In genomic region chr2:2688231-2688630, GRCh38 we compare ENCODE assay signal across 27 cellular contexts.
DNase-seq lines count a peak whose midpoint lies in the region; ATAC-seq, FAIRE-seq and TF ChIP-seq lines count a peak whose summit lies in the region.
"Had no signal": no experiment of that assay in that cellular context is flagged by ENCODE, and none has a peak within 500 bp of the region (broad histone marks: within the 10 kb centered on the region; RNA-seq: fewer than 3 reads in every experiment).

No MANE protein-coding gene starts in this region.

- H3K27ac ChIP-seq in OCI-LY7 (ENCODE audit: low read depth, low read length, poor library complexity, severe bottlenecking): no peak overlapping the region
- H3K27ac ChIP-seq: A549, KMS-11 had no signal

- FAIRE-seq in urothelium cell line (lab: Jason Lieb, UNC): no peak
- FAIRE-seq: GM12892, H1 had no signal

- H3K36me3 Mint-ChIP-seq in activated CD4-positive, alpha-beta T cell treated with anti-CD3 and anti-CD28 coated beads for 36 hours (ENCODE audit: low read depth): no peaks in the 10 kb centered on the region
- H3K36me3 Mint-ChIP-seq: CD8-positive, alpha-beta memory T cell had no signal

- H3K4me3 Mint-ChIP-seq in activated CD4-positive, alpha-beta T cell treated with anti-CD3 and anti-CD28 coated beads for 36 hours: no peak overlapping the region
- no peak overlapping the region for H3K4me3 Mint-ChIP-seq in stimulated activated naive CD8-positive, alpha-beta T cell treated with anti-CD3 and anti-CD28 coated beads, Interleukin-15, amount 100 ng/mL, for 72 hours
- H3K4me3 Mint-ChIP-seq: CD8-positive, alpha-beta memory T cell had no signal

- no peak overlapping the region for H3K4me2 ChIP-seq in OCI-LY7 (ENCODE audit: low read length)
- H3K4me2 ChIP-seq: A549, KMS-11, SK-N-SH had no signal

- H3K4me1 ChIP-seq in OCI-LY7 (ENCODE audit: insufficient read depth, low read length, poor library complexity, severe bottlenecking): peaks cover 14% of the 10 kb centered on the region
- H3K4me1 ChIP-seq: A549 had no signal

- H4K20me1 ChIP-seq in OCI-LY7 (ENCODE audit: insufficient read depth, low read length): no peaks in the 10 kb centered on the region

- H3K79me2 ChIP-seq in OCI-LY7 (ENCODE audit: insufficient read depth, low read depth, low read length): no peaks in the 10 kb centered on the region

- no TSS peak for BruUV-seq in OCI-LY7 (replicated peaks; lab: Mats Ljungman, UMichigan)

- no peaks in the 10 kb centered on the region for H3K9me3 Mint-ChIP-seq in activated CD4-positive, alpha-beta T cell treated with anti-CD3 and anti-CD28 coated beads for 36 hours (ENCODE audit: low read depth)
- peaks cover 0 to 20% of the 10 kb centered on the region in 2 donors for H3K9me3 Mint-ChIP-seq in stimulated activated naive CD8-positive, alpha-beta T cell treated with anti-CD3 and anti-CD28 coated beads, Interleukin-15, amount 100 ng/mL, for 72 hours

- peak; percentile 52 for ATAC-seq in activated CD4-positive, alpha-beta T cell treated with anti-CD3 and anti-CD28 coated beads for 36 hours
- peak; percentile 48 for ATAC-seq in stimulated activated naive CD8-positive, alpha-beta T cell treated with anti-CD3 and anti-CD28 coated beads, Interleukin-15, amount 100 ng/mL, for 72 hours
- ATAC-seq in stimulated activated naive CD8-positive, alpha-beta T cell treated with anti-CD3 and anti-CD28 coated beads, Interleukin-15, Interleukin-2, amounts not matched to agents 100 U/mL and 50 U/mL, for 24 hours: no peak
- ATAC-seq in HG03139 (IDR thresholded peaks at IDR 0.05; ENCODE audit: unreplicated experiment): no peak
- ATAC-seq: A549, PC-3 had no signal

- no peak for TF ChIP-seq CTCF in OCI-LY7 (conservative IDR thresholded peaks at IDR 0.05; ENCODE audit: low read length)

- no peak overlapping the region for H3K4me3 ChIP-seq in OCI-LY7 (ENCODE audit: low read depth, low read length, poor library complexity, severe bottlenecking)
- H3K4me3 ChIP-seq: A549 had no signal

- H3K36me3 ChIP-seq in OCI-LY7 (ENCODE audit: insufficient read depth, low read length): no peaks in the 10 kb centered on the region

- POLR2A ChIA-PET in activated CD4-positive, alpha-beta T cell treated with anti-CD3 and anti-CD28 coated beads for 36 hours (lab: Charles Lee): no interaction called here
- POLR2A ChIA-PET in OCI-LY7 (lab: Charles Lee): interaction anchor here (1.2 kb wide), 1 partner anchor 10 kb away, joined by 3 read pairs; no protein-coding TSS in a partner anchor

- H3K4me1 Mint-ChIP-seq in activated CD4-positive, alpha-beta T cell treated with anti-CD3 and anti-CD28 coated beads for 36 hours: peaks cover 57% of the 10 kb centered on the region
- peaks cover 74% of the 10 kb centered on the region for H3K4me1 Mint-ChIP-seq in stimulated activated naive CD8-positive, alpha-beta T cell treated with anti-CD3 and anti-CD28 coated beads, Interleukin-15, amount 100 ng/mL, for 72 hours

- no peak overlapping the region for H3K27ac Mint-ChIP-seq in activated CD4-positive, alpha-beta T cell treated with anti-CD3 and anti-CD28 coated beads for 36 hours
- H3K27ac Mint-ChIP-seq in stimulated activated naive CD8-positive, alpha-beta T cell treated with anti-CD3 and anti-CD28 coated beads, Interleukin-15, amount 100 ng/mL, for 72 hours: no peak overlapping the region
- H3K27ac Mint-ChIP-seq: CD8-positive, alpha-beta memory T cell had no signal

- CTCF ChIA-PET in activated CD4-positive, alpha-beta T cell treated with anti-CD3 and anti-CD28 coated beads for 36 hours (lab: Charles Lee): interaction anchor here (1.0 kb wide), 1 partner anchor 32 kb away, joined by 3 read pairs; no protein-coding TSS in a partner anchor
- CTCF ChIA-PET in OCI-LY7 (lab: Charles Lee; ENCODE audit: unreplicated experiment): no interaction called here

- no peaks in the 10 kb centered on the region for H3K27me3 Mint-ChIP-seq in activated CD4-positive, alpha-beta T cell treated with anti-CD3 and anti-CD28 coated beads for 36 hours
- H3K27me3 Mint-ChIP-seq in stimulated activated naive CD8-positive, alpha-beta T cell treated with anti-CD3 and anti-CD28 coated beads, Interleukin-15, amount 100 ng/mL, for 72 hours: no peaks in the 10 kb centered on the region

- no peaks in the 10 kb centered on the region for H3K9me3 ChIP-seq in OCI-LY7 (ENCODE audit: low read length)
- H3K9me3 ChIP-seq: A549, SK-N-SH had no signal

- H2AFZ ChIP-seq in OCI-LY7 (ENCODE audit: low read length): no peak overlapping the region

- intact Hi-C loops in activated CD4-positive, alpha-beta T cell treated with anti-CD3 and anti-CD28 coated beads for 36 hours (cut with DNase I, micrococcal nuclease): no loop called here
- intact Hi-C loops in OCI-LY7 (cut with micrococcal nuclease; ENCODE audit: unreplicated experiment): no loop called here

- H3K9me2 ChIP-seq in OCI-LY7 (ENCODE audit: insufficient read depth, low read length): no peaks in the 10 kb centered on the region
- H3K9me2 ChIP-seq: SK-N-SH had no signal

- no peak for DNase-seq in activated CD4-positive, alpha-beta T cell treated with anti-CD3 and anti-CD28 coated beads for 36 hours
- DNase-seq in activated CD4-positive, alpha-beta T cell treated with anti-CD3 and anti-CD28 coated beads for 4 hours: no peak
- no peak for DNase-seq in stimulated activated naive CD8-positive, alpha-beta T cell treated with anti-CD3 and anti-CD28 coated beads, Interleukin-15, amount 100 ng/mL, for 72 hours
- DNase-seq in stimulated activated naive CD8-positive, alpha-beta T cell treated with anti-CD3 and anti-CD28 coated beads, Interleukin-15, Interleukin-2, amounts not matched to agents 100 U/mL and 50 U/mL, for 24 hours: no peak
- peak; percentile 28 for DNase-seq in OCI-LY7 (ENCODE audit: low spot score)
- DNase-seq in urothelium cell line (ENCODE audit: low spot score): no peak
- DNase-seq: AML-193; C1 segment of cervical spinal cord; CD8-positive, alpha-beta memory T cell; DMS 273 treated with DMSO at 0.1 percent for 48 hours; DND-41; HCEC 1CT; IMR-90; NCI-H1092 treated with DMSO at 0.1 percent for 48 hours; NCI-H1436; NCI-H187; NCI-H2081 treated with DMSO at 0.1 percent for 48 hours; NCI-H2171 treated with DMSO at 0.1 percent for 48 hours; NCI-H526 treated with DMSO at 0.1 percent for 48 hours; PC-3; SK-N-SH; SW 1271 had no signal

Comparison
In these comparisons a context has a peak if more than half of its experiments do, and no peak if none do; other contexts are left out.
1. ATAC-seq: peak in activated CD4-positive, alpha-beta T cell treated with anti-CD3 and anti-CD28 coated beads for 36 hours (single experiment) and stimulated activated naive CD8-positive, alpha-beta T cell treated with anti-CD3 and anti-CD28 coated beads, Interleukin-15, amount 100 ng/mL, for 72 hours (single experiment); none in stimulated activated naive CD8-positive, alpha-beta T cell treated with anti-CD3 and anti-CD28 coated beads, Interleukin-15, Interleukin-2, amounts not matched to agents 100 U/mL and 50 U/mL, for 24 hours (single experiment) and HG03139 (single experiment).